Comparison of ENCODE assay signal across 12 cellular contexts in the genomic region with DNA sequence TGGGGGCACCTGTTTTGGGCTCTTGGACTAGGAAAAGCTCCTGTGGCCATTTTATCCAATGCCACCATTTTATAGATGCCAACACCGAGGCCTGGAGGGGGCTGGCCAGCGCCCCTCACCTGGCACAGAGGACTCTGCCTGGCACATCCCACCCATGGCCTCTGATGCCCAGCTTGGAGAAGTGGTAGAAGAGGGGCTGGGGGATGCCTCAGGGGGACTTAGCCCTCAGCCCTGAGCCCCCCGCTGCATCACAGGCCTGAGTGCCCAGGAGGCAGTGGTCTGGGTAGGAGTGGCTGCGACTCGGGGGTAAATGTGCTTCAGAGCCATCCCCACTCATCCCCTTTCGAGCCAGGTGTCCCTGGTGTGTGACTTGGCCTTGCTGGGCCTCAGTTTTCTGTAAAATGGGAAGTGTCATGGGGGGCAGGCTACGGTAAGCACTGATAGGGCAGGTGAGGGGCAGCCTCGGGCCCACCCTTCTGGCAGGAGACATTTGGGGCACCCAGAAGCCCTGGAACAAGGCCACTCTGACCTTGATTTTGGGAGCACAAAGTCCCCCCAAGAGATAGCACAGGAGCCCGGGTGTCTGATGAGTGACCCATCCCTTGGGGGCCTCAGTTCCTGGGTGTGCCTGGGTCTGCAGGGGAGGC. TPM values are rescaled to one million over a fixed set of nuclear protein-coding genes. Genes with fewer than 3 reads are reported as not detected.
DNase-seq lines count a peak whose midpoint lies in the region; ATAC-seq, FAIRE-seq and TF ChIP-seq lines count a peak whose summit lies in the region.
"Had no signal": no experiment of that assay in that cellular context is flagged by ENCODE, and none has a peak within 500 bp of the region (broad histone marks: within the 10 kb centered on the region; RNA-seq: fewer than 3 reads in every experiment).

No MANE protein-coding gene starts in this region.

- H3K4me3 ChIP-seq in liver (ENCODE audit: low read depth in 1 of 3, low read length in 3 of 3), result no peak overlapping the region
- no peak overlapping the region for H3K4me3 ChIP-seq in HepG2 (replicated peaks in 1 of 3; ENCODE audit: insufficient read depth in 1 of 3, low read depth in 2 of 3, low read length in 3 of 3)
- H3K4me3 ChIP-seq in adrenal gland, result no peak overlapping the region
- no peak overlapping the region for H3K4me3 ChIP-seq in mesenchymal stem cell (ENCODE audit: insufficient read depth in 1 of 2, low read depth in 1 of 2, low read length in 2 of 2)
- H3K4me3 ChIP-seq in smooth muscle cell, result no peak overlapping the region

- no peak overlapping the region for H2BK5ac ChIP-seq in mesenchymal stem cell (ENCODE audit: low read depth, low read length, poor library complexity, severe bottlenecking)

- H3K9me3 ChIP-seq in liver (ENCODE audit: control insufficient read depth in 4 of 4, low read length in 3 of 4) (no peaks in the 10 kb centered on the region), HepG2 (ENCODE audit: low read length) (no peaks in the 10 kb centered on the region), adrenal gland (replicated peaks in 1 of 3) (no peaks in the 10 kb centered on the region), mesenchymal stem cell (ENCODE audit: control insufficient read depth, low read length) (no peaks in the 10 kb centered on the region), smooth muscle cell (replicated peaks; ENCODE audit: low read depth) (no peaks in the 10 kb centered on the region)

- intact Hi-C loops in HepG2 (cut with micrococcal nuclease; ENCODE audit: unreplicated experiment), result no loop called here
- intact Hi-C loops in adrenal gland (cut with DNase I), result no loop called here

- no TSS peak for BruUV-seq in HepG2 (replicated peaks; lab: Mats Ljungman, UMichigan)

- H3K27me3 ChIP-seq in liver (ENCODE audit: control insufficient read depth in 4 of 4, insufficient read depth in 4 of 4, low read length in 3 of 4) (no peaks in the 10 kb centered on the region), HepG2 (ENCODE audit: control insufficient read depth in 1 of 2, insufficient read depth in 2 of 2, low read length in 2 of 2) (no peaks in the 10 kb centered on the region), adrenal gland (no peaks in the 10 kb centered on the region), mesenchymal stem cell (ENCODE audit: control insufficient read depth in 1 of 2, insufficient read depth in 1 of 2, low read length in 2 of 2) (no peaks in the 10 kb centered on the region), smooth muscle cell (ENCODE audit: low read depth) (no peaks in the 10 kb centered on the region)

- H3K79me1 ChIP-seq in mesenchymal stem cell (replicated peaks; ENCODE audit: low read length, poor library complexity, severe bottlenecking), result no peaks in the 10 kb centered on the region

- no peak for TF ChIP-seq POLR2A in HepG2 (IDR thresholded peaks at IDR 0.05; ENCODE audit: insufficient read depth in 1 of 2, low read depth in 2 of 2, low read length in 2 of 2)
- no peak for TF ChIP-seq POLR2A in adrenal gland (IDR thresholded peaks at IDR 0.05)

- no peak overlapping the region for H3K4me2 ChIP-seq in HepG2 (ENCODE audit: low read depth, low read length)
- H3K4me2 ChIP-seq in mesenchymal stem cell (ENCODE audit: low read length, poor library complexity, severe bottlenecking), result no peak overlapping the region
- no peak overlapping the region for H3K4me2 ChIP-seq in smooth muscle cell

- peaks cover 29 to 65% (median 50%) of the 10 kb centered on the region in 4 donors for H3K4me1 ChIP-seq in liver (ENCODE audit: control insufficient read depth in 4 of 4, insufficient read depth in 4 of 4, low read length in 3 of 4)
- peaks cover 46% of the 10 kb centered on the region for H3K4me1 ChIP-seq in HepG2 (ENCODE audit: insufficient read depth, low read length)
- H3K4me1 ChIP-seq in adrenal gland (replicated peaks in 1 of 2), result peaks cover under 1 to 68% of the 10 kb centered on the region in 2 donors
- H3K4me1 ChIP-seq in mesenchymal stem cell (ENCODE audit: control insufficient read depth, insufficient read depth, low read depth, low read length), result peaks cover 62% of the 10 kb centered on the region
- H3K4me1 ChIP-seq in smooth muscle cell (ENCODE audit: low read depth), result peaks cover 8% of the 10 kb centered on the region

- H4K20me1 ChIP-seq in HepG2 (ENCODE audit: insufficient read depth, low read length), result 0 out of 2 replicates have a peak, but pooled peaks cover 4% of the 10 kb centered on the region
- H4K20me1 ChIP-seq in smooth muscle cell (ENCODE audit: low read depth), result peaks cover 41% of the 10 kb centered on the region

- H2AFZ ChIP-seq in HepG2 (ENCODE audit: low read length) (no peak overlapping the region), mesenchymal stem cell (ENCODE audit: low read depth, low read length) (no peak overlapping the region), smooth muscle cell (ENCODE audit: low read depth) (no peak overlapping the region)

- no peaks in the 10 kb centered on the region for H3K36me3 ChIP-seq in liver (ENCODE audit: control insufficient read depth in 4 of 4, insufficient read depth in 3 of 4, low read depth in 1 of 4, low read length in 3 of 4)
- H3K36me3 ChIP-seq in HepG2 (replicated peaks in 1 of 2; ENCODE audit: control insufficient read depth in 1 of 2, insufficient read depth in 2 of 2, low read length in 2 of 2), result peaks cover 2 to 20% of the 10 kb centered on the region in 2 experiments; a peak in 3 of 5 replicates
- no peaks in the 10 kb centered on the region for H3K36me3 ChIP-seq in adrenal gland (replicated peaks in 1 of 2)
- peaks cover 8 to 54% of the 10 kb centered on the region in 2 experiments for H3K36me3 ChIP-seq in mesenchymal stem cell (ENCODE audit: control insufficient read depth in 1 of 2, insufficient read depth in 2 of 2, low read depth in 1 of 2, low read length in 2 of 2)
- H3K36me3 ChIP-seq in smooth muscle cell (ENCODE audit: low read depth), result no peaks in the 10 kb centered on the region

- peak overlapping the region in 1 of 2 experiments; percentile 48 for H3K23ac ChIP-seq in mesenchymal stem cell (ENCODE audit: low read length in 2 of 2)

- H3K14ac ChIP-seq in mesenchymal stem cell (ENCODE audit: low read length in 2 of 2), result peak overlapping the region in 1 of 2 experiments; percentile 48

- no peak overlapping the region for H2BK120ac ChIP-seq in mesenchymal stem cell (ENCODE audit: low read depth, low read length)

- peak overlapping the region; percentile 49 for H4K8ac ChIP-seq in mesenchymal stem cell (ENCODE audit: low read length)

- no peak for FAIRE-seq in HepG2 (lab: Jason Lieb, UNC)

- no peak overlapping the region for H3K4ac ChIP-seq in mesenchymal stem cell (ENCODE audit: low read depth in 1 of 2, low read length in 2 of 2)

- TF ChIP-seq RAD21 in liver (IDR thresholded peaks at IDR 0.05) (no peak), HepG2 (CRISPR knock-in tag; IDR thresholded peaks at IDR 0.05) (no peak)

- H3K18ac ChIP-seq in mesenchymal stem cell (ENCODE audit: low read depth in 1 of 2, low read length in 2 of 2), result no peak overlapping the region

- ATAC-seq in HepG2 (no peak), HG02852 (IDR thresholded peaks at IDR 0.05; ENCODE audit: unreplicated experiment) (no peak)

- H3K79me2 ChIP-seq in HepG2 (ENCODE audit: insufficient read depth, low read length), result peaks cover 2% of the 10 kb centered on the region
- H3K79me2 ChIP-seq in smooth muscle cell (ENCODE audit: low read depth), result peaks cover 47% of the 10 kb centered on the region

- H4K91ac ChIP-seq in mesenchymal stem cell (ENCODE audit: low read length), result peak overlapping the region; percentile 67

- DNase-seq in HepG2 (ENCODE audit: low spot score), result no peak
- no peak for DNase-seq in adrenal gland
- no peak for DNase-seq in mesenchymal stem cell
- DNase-seq in smooth muscle cell (lab: John Stamatoyannopoulos, UW; ENCODE audit: unreplicated experiment), result no peak
- DNase-seq in C1 segment of cervical spinal cord (lab: John Stamatoyannopoulos, UW), result no peak
- DNase-seq in superior temporal gyrus (ENCODE audit: extremely low spot score), result no peak
- DNase-seq: IMR-90, mesendoderm, NCI-H2081 treated with DMSO at 0.1 percent for 48 hours had no signal

- POLR2A ChIA-PET in HepG2 (lab: Yijun Ruan, JAX), result no interaction called here

- no peak overlapping the region for H2BK15ac ChIP-seq in mesenchymal stem cell (ENCODE audit: low read depth, poor library complexity, severe bottlenecking)

- TF ChIP-seq EP300 in HepG2 (IDR thresholded peaks at IDR 0.05; ENCODE audit: low read depth in 2 of 2, low read length in 2 of 2), result no peak
- no peak for TF ChIP-seq EP300 in HepG2 (CRISPR knock-in tag; IDR thresholded peaks at IDR 0.05; ENCODE audit: borderline replicate concordance)

- CTCF ChIA-PET in HepG2 (lab: Yijun Ruan, JAX; ENCODE audit: low intra/inter-chr PET ratio, low total read pairs), result no interaction called here

- H2AK5ac ChIP-seq in mesenchymal stem cell (ENCODE audit: low read length, severe bottlenecking), result peak overlapping the region; percentile 49

- 83% methylated on average over 9 of the region's 9 CpGs for WGBS in liver
- 92% methylated on average over 4 of the region's 9 CpGs for WGBS in HepG2 (ENCODE audit: low lambda C conversion rate)
- 76 to 92% (median 83%) methylated on average over 4 to 9 of the region's 9 CpGs; no CpG with 5 or more reads in 1 of the 4 donors for WGBS in adrenal gland, 4 donors
- 95% methylated on average over 7 of the region's 9 CpGs for WGBS in mesenchymal stem cell
- 97% methylated on average over 9 of the region's 9 CpGs for WGBS in smooth muscle cell (ENCODE audit: low lambda C conversion rate)

- in situ Hi-C loops in HepG2 (cut with HindIII; ENCODE audit: extremely low pct_ligation_motif_present, low pct_unique_long_range_greater_than_20kb), result no loop called here

- H3F3A ChIP-seq in smooth muscle cell (ENCODE audit: low read depth), result no peaks in the 10 kb centered on the region

- H3K27ac ChIP-seq in liver (ENCODE audit: low read depth in 1 of 2, low read length in 2 of 2) (peak overlapping the region; percentile 92 to 94), HepG2 (ENCODE audit: extremely low read length, insufficient read depth, low read length) (no peak overlapping the region), adrenal gland (peak overlapping the region in 3 of 5 donors; percentile 24 to 31 (median 30)), mesenchymal stem cell (ENCODE audit: low read length, poor library complexity, severe bottlenecking) (peak overlapping the region; percentile 5), smooth muscle cell (ENCODE audit: low read depth) (no peak overlapping the region)
- H3K27ac ChIP-seq: C4-2B had no signal

- no peak for TF ChIP-seq CTCF in liver (IDR thresholded peaks at IDR 0.05; ENCODE audit: low read depth, low read length, missing input control)
- TF ChIP-seq CTCF in HepG2 (CRISPR knock-in tag; IDR thresholded peaks at IDR 0.05), result no peak
- no peak for TF ChIP-seq CTCF in adrenal gland (IDR thresholded peaks at IDR 0.05)
- no peak for TF ChIP-seq CTCF in smooth muscle cell (IDR thresholded peaks at IDR 0.05; ENCODE audit: borderline replicate concordance, insufficient read depth, poor library complexity, severe bottlenecking)

- peak overlapping the region in 1 of 2 donors; percentile 18 for H3K9ac ChIP-seq in liver (ENCODE audit: low read depth in 1 of 2, low read length in 2 of 2)
- no peak overlapping the region for H3K9ac ChIP-seq in HepG2 (ENCODE audit: insufficient read depth, low read depth, low read length)
- no peak overlapping the region for H3K9ac ChIP-seq in mesenchymal stem cell (ENCODE audit: low read length)
- H3K9ac ChIP-seq in smooth muscle cell (ENCODE audit: low read depth), result no peak overlapping the region

- H2BK12ac ChIP-seq in mesenchymal stem cell (ENCODE audit: low read length in 2 of 2), result no peak overlapping the region

RNA-seq across cellular contexts. Expression of gene SH2B3, which starts 22.5 kb away (rescaled TPM):
- 10 to 100 TPM; 10.7 to 18.7 TPM for total RNA-seq in liver
- 1 to 10 TPM; 4.4 to 6.9 TPM for polyA plus RNA-seq in liver
- 6.8 and 6.9 TPM in 2 replicates for total RNA-seq in HepG2 (2016; rRNA removed; fragmentation: Illumina TruSeq; extraction: Trizol)
- 3.0 and 4.5 TPM in 2 replicates for total RNA-seq in HepG2 (2016; cell fraction: cytosol; rRNA removed; fragmentation: Illumina TruSeq; extraction: Trizol; ENCODE audit: low read depth)
- total RNA-seq in HepG2 (2016; cell fraction: insoluble cytoplasmic fraction; rRNA removed; fragmentation: Illumina TruSeq; extraction: Trizol), result 5.3 and 6.3 TPM in 2 replicates
- 8.1 and 8.8 TPM in 2 replicates for total RNA-seq in HepG2 (2016; cell fraction: membrane; rRNA removed; fragmentation: Illumina TruSeq; extraction: Trizol)
- total RNA-seq in HepG2 (2016; cell fraction: nucleus; rRNA removed; fragmentation: Illumina TruSeq; extraction: Trizol), result 3.3 and 4.2 TPM in 2 replicates
- 6.8 and 7.1 TPM in 2 replicates for polyA plus RNA-seq in HepG2 (2011; rRNA removed)
- polyA plus RNA-seq in HepG2 (2011; cell fraction: cytosol; rRNA removed), result 5.9 and 7.0 TPM in 2 replicates
- polyA plus RNA-seq in HepG2 (2011; cell fraction: nucleus; rRNA removed), result 6.3 and 7.7 TPM in 2 replicates
- polyA plus RNA-seq in HepG2 (2012), result 5.1 and 9.2 TPM in 2 replicates
- 0.99 and 1.3 TPM in 2 replicates for polyA plus RNA-seq in HepG2 (2016; cell fraction: cytosol; fragmentation: Illumina TruSeq; extraction: Trizol; ENCODE audit: low read depth)
- polyA plus RNA-seq in HepG2 (2016; cell fraction: insoluble cytoplasmic fraction; fragmentation: Illumina TruSeq; extraction: Trizol; ENCODE audit: low read depth), result 7.6 and 9.1 TPM in 2 replicates
- 5.2 and 5.7 TPM in 2 replicates for polyA plus RNA-seq in HepG2 (2016; cell fraction: membrane; fragmentation: Illumina TruSeq; extraction: Trizol; ENCODE audit: low read depth)
- 8.8 and 9.8 TPM in 2 replicates for polyA plus RNA-seq in HepG2 (2016; cell fraction: nucleus; fragmentation: Illumina TruSeq; extraction: Trizol; ENCODE audit: insufficient read depth, low read depth)
- polyA minus RNA-seq in HepG2 (2011; rRNA and poly(A)+ RNA removed; ENCODE audit: low replicate concordance), result 2.2 and 11.4 TPM in 2 replicates
- 6.2 and 6.9 TPM in 2 replicates for polyA minus RNA-seq in HepG2 (2011; cell fraction: cytosol; rRNA and poly(A)+ RNA removed)
- polyA minus RNA-seq in HepG2 (2011; cell fraction: nucleus; rRNA and poly(A)+ RNA removed), result 3.3 and 3.9 TPM in 2 replicates
- 10 to 100 TPM; 26.1 to 70.3 (median 44.6) TPM for total RNA-seq in adrenal gland
- 10 to 100 TPM in 1 of 3 donors, 1 to 10 TPM in 2; 5.8 to 14.5 (median 9.3) TPM for polyA plus RNA-seq in adrenal gland
- 50.8 TPM for polyA plus RNA-seq in mesenchymal stem cell (2013, experiment 1 of 2)
- polyA plus RNA-seq in mesenchymal stem cell (2013, experiment 2 of 2), result 50.3 TPM
- 5.2 and 6.1 TPM in 2 replicates for total RNA-seq in smooth muscle cell
- polyA plus RNA-seq in smooth muscle cell, result 3.7 and 4.7 TPM in 2 replicates

RNA-seq across cellular contexts. Expression of gene PHETA1, which starts 59.3 kb away (rescaled TPM):
- total RNA-seq in liver, result 1 to 10 TPM; 2.4 to 5.7 TPM
- 1 to 10 TPM; 2.5 to 5.4 TPM for polyA plus RNA-seq in liver
- 12.7 and 20.8 TPM in 2 replicates for total RNA-seq in HepG2 (2016; rRNA removed; fragmentation: Illumina TruSeq; extraction: Trizol)
- 4.6 and 5.4 TPM in 2 replicates for total RNA-seq in HepG2 (2016; cell fraction: cytosol; rRNA removed; fragmentation: Illumina TruSeq; extraction: Trizol; ENCODE audit: low read depth)
- total RNA-seq in HepG2 (2016; cell fraction: insoluble cytoplasmic fraction; rRNA removed; fragmentation: Illumina TruSeq; extraction: Trizol), result 11.4 and 21.0 TPM in 2 replicates
- 20.1 and 22.4 TPM in 2 replicates for total RNA-seq in HepG2 (2016; cell fraction: membrane; rRNA removed; fragmentation: Illumina TruSeq; extraction: Trizol)
- 11.4 and 16.8 TPM in 2 replicates for total RNA-seq in HepG2 (2016; cell fraction: nucleus; rRNA removed; fragmentation: Illumina TruSeq; extraction: Trizol)
- polyA plus RNA-seq in HepG2 (2011; rRNA removed), result 11.3 and 15.8 TPM in 2 replicates
- 13.8 and 16.9 TPM in 2 replicates for polyA plus RNA-seq in HepG2 (2011; cell fraction: cytosol; rRNA removed)
- 38.7 and 41.4 TPM in 2 replicates for polyA plus RNA-seq in HepG2 (2011; cell fraction: nucleus; rRNA removed)
- polyA plus RNA-seq in HepG2 (2012), result 7.6 and 12.3 TPM in 2 replicates
- 4.7 and 5.7 TPM in 2 replicates for polyA plus RNA-seq in HepG2 (2016; cell fraction: cytosol; fragmentation: Illumina TruSeq; extraction: Trizol; ENCODE audit: low read depth)
- polyA plus RNA-seq in HepG2 (2016; cell fraction: insoluble cytoplasmic fraction; fragmentation: Illumina TruSeq; extraction: Trizol; ENCODE audit: low read depth), result 15.8 and 19.6 TPM in 2 replicates
- polyA plus RNA-seq in HepG2 (2016; cell fraction: membrane; fragmentation: Illumina TruSeq; extraction: Trizol; ENCODE audit: low read depth), result 18.1 and 18.8 TPM in 2 replicates
- 31.9 and 34.8 TPM in 2 replicates for polyA plus RNA-seq in HepG2 (2016; cell fraction: nucleus; fragmentation: Illumina TruSeq; extraction: Trizol; ENCODE audit: insufficient read depth, low read depth)
- polyA minus RNA-seq in HepG2 (2011; rRNA and poly(A)+ RNA removed; ENCODE audit: low replicate concordance), result 1.6 and 19.4 TPM in 2 replicates
- 7.2 and 10.0 TPM in 2 replicates for polyA minus RNA-seq in HepG2 (2011; cell fraction: cytosol; rRNA and poly(A)+ RNA removed)
- 6.4 and 9.7 TPM in 2 replicates for polyA minus RNA-seq in HepG2 (2011; cell fraction: nucleus; rRNA and poly(A)+ RNA removed)
- total RNA-seq in adrenal gland, result 10 to 100 TPM; 18.0 to 37.4 (median 21.5) TPM
- polyA plus RNA-seq in adrenal gland, result 10 to 100 TPM in 2 of 3 donors, 1 to 10 TPM in 1; 3.6 to 25.4 (median 11.0) TPM
- polyA plus RNA-seq in mesenchymal stem cell (2013, experiment 1 of 2), result 6.6 TPM
- polyA plus RNA-seq in mesenchymal stem cell (2013, experiment 2 of 2), result 6.5 TPM
- total RNA-seq in smooth muscle cell, result 2.9 and 6.3 TPM in 2 replicates
- 9.3 and 13.6 TPM in 2 replicates for polyA plus RNA-seq in smooth muscle cell

Comparison
In these comparisons a context has a peak if more than half of its experiments do, and no peak if none do; other contexts are left out.
1. H3K27ac ChIP-seq: peak in liver (2 of 2), adrenal gland (3 of 5) and mesenchymal stem cell (single experiment); none in HepG2 (single experiment) and smooth muscle cell (single experiment).